Comparison of ENCODE assay signal across 8 cellular contexts in the genomic region with DNA sequence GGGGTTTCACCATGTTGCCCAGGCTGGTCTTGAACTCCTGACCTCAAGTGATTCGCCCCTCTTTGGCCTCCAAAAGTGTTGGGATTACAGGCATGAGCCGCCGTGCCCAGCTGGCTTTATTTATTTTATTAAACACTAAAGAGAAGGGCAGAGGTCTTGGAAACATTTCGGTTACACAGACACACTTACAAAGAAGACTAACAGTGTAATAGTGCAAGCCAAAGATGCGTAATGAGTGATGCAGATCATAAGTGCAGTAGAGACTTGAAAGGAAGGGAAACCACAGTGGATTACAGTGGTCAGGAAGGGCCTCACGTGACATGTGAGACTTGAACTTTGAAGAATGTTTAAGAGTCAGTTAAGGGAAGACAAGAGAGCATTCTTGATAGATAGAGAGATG. TPM values are rescaled to one million over a fixed set of nuclear protein-coding genes. Genes with fewer than 3 reads are reported as not detected.
A peak's percentile ranks its signal among the peaks of the same experiment; 100 is the strongest.
DNase-seq lines count a peak whose midpoint lies in the region; ATAC-seq and TF ChIP-seq lines count a peak whose summit lies in the region.

No MANE protein-coding gene starts in this region.

- H3K4me3 ChIP-seq in esophagus squamous epithelium, result no peak overlapping the region

- DNase-seq in CD1c-positive myeloid dendritic cell (ENCODE audit: extremely low spot score), result peak; percentile 58
- peak; percentile 57 for DNase-seq in OCI-M1 (lab: John Stamatoyannopoulos, UW)
- DNase-seq in activated gamma-delta T cell treated with anti-CD3 and anti-CD28 coated beads, Interleukin-2, amount 50 U/mL, for 16 hours (ENCODE audit: low read depth), result peak; percentile 60
- peak; percentile 76 for DNase-seq in renal cortical epithelial cell (ENCODE audit: low read depth)
- no peak for DNase-seq in glutamatergic neuron
- no peak for DNase-seq in HuH-7.5 (ENCODE audit: low spot score)
- DNase-seq in esophagus squamous epithelium (lab: John Stamatoyannopoulos, UW), result no peak

- TF ChIP-seq CTCF in glutamatergic neuron (IDR thresholded peaks at IDR 0.05; ENCODE audit: partially characterized antibody, unreplicated experiment) (no peak), esophagus squamous epithelium (IDR thresholded peaks at IDR 0.05) (no peak)

- 42 to 65% methylated on average over 4 of the region's 6 CpGs for WGBS in esophagus squamous epithelium, 2 donors

- no peak overlapping the region for H3K4me3 Mint-ChIP-seq in glutamatergic neuron (ENCODE audit: unreplicated experiment)

- H3K27ac Mint-ChIP-seq in glutamatergic neuron (ENCODE audit: unreplicated experiment), result no peak overlapping the region

- H3K4me1 ChIP-seq in esophagus squamous epithelium, result peaks cover 0 to 2% (median 0%) of the 10 kb centered on the region in 3 donors

- intact Hi-C loops in esophagus squamous epithelium (cut with DNase I), result no loop called here

- no peak for TF ChIP-seq POLR2A in esophagus squamous epithelium (IDR thresholded peaks at IDR 0.05)

- H3K36me3 ChIP-seq in esophagus squamous epithelium, result no peaks in the 10 kb centered on the region

- H3K9me3 Mint-ChIP-seq in glutamatergic neuron (ENCODE audit: unreplicated experiment), result no peaks in the 10 kb centered on the region

- ATAC-seq in GM21737 (IDR thresholded peaks at IDR 0.05; ENCODE audit: unreplicated experiment), result peak; percentile 45

- no peak overlapping the region for H3K27ac ChIP-seq in esophagus squamous epithelium

- H3K36me3 Mint-ChIP-seq in glutamatergic neuron (ENCODE audit: unreplicated experiment), result no peaks in the 10 kb centered on the region

- no peaks in the 10 kb centered on the region for H3K9me3 ChIP-seq in esophagus squamous epithelium

- H3K27me3 ChIP-seq in esophagus squamous epithelium, result no peaks in the 10 kb centered on the region

- H3K4me1 Mint-ChIP-seq in glutamatergic neuron (ENCODE audit: low read depth, unreplicated experiment), result no peaks in the 10 kb centered on the region

- H3K27me3 Mint-ChIP-seq in glutamatergic neuron (ENCODE audit: unreplicated experiment), result no peaks in the 10 kb centered on the region

RNA-seq across cellular contexts. Expression of a gene that starts 33.9 kb away (rescaled TPM):
- total RNA-seq in renal cortical epithelial cell (57.4 and 58.5 TPM in 2 replicates), glutamatergic neuron (ENCODE audit: unreplicated experiment) (46.7 TPM), esophagus squamous epithelium (10 to 100 TPM; 15.4 to 37.4 (median 19.9) TPM)

RNA-seq across cellular contexts. Expression of a gene that starts 55.3 kb away (rescaled TPM):
- total RNA-seq in renal cortical epithelial cell, result 3.3 and 11.3 TPM in 2 replicates
- 0.15 TPM for total RNA-seq in glutamatergic neuron (ENCODE audit: unreplicated experiment)
- under 1 TPM in 3 of 4 donors, not detected in 1; 0.22 to 0.62 (median 0.57) TPM for total RNA-seq in esophagus squamous epithelium

Comparison
In these comparisons a context has a peak if more than half of its experiments do, and no peak if none do; other contexts are left out.
1. DNase-seq: peak in CD1c-positive myeloid dendritic cell (single experiment), OCI-M1 (single experiment), activated gamma-delta T cell treated with anti-CD3 and anti-CD28 coated beads, Interleukin-2, amount 50 U/mL, for 16 hours (single experiment) and renal cortical epithelial cell (single experiment); none in glutamatergic neuron (single experiment), HuH-7.5 (single experiment) and esophagus squamous epithelium (single experiment).